ENCODE assay signal across 8 cellular contexts in the genomic region with DNA sequence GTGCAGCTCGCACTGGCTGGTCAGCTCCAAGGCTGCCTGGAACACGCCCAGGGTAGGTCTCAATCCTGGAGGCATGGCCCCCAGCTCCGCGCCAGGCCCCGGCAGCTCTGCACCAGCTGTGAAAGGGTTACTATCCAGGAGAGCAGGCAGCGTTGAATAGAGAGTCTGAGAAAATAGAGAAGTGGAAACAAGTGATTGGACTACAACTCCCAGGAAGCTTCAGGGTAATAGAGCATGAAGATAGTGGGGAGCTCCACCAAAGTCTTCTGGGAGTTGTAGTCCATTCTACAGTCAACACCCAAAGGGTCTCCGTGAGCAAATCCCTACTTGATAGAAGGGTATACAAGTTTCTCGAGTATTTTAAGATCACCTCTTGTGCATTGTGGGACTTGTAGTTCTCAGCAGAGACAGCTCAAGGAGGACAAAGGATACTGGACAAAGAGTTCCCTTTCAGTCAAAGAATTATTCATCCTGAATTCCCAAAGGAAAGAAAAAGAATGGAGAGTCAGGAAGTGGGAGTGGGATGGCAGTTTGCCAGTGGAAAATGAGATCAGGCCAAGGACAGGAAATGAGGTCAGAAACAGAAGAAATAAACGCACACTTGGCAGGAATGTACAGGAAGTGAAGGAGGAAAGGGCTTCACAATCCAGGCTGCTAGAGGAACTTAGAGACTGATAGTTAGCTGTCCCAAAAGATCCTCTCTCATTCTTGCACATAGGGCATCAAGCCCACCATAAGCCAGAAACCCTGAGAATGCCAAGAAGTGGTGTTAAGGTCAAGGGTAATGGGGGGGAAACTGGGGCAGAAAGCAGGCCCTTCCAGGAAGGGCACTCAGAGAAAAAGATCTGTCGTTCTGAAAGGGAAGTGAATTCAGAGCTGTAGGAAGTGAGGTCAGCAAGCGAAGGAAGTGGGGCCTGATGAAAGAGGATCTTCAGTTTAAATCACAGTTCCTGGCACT.
DNase-seq lines count a peak whose midpoint lies in the region; ATAC-seq and TF ChIP-seq lines count a peak whose summit lies in the region.

No MANE protein-coding gene starts in this region.

- TF ChIP-seq EP300 in Ishikawa (IDR thresholded peaks at IDR 0.05; ENCODE audit: borderline replicate concordance): no peak

- H3K36me3 ChIP-seq in RWPE2 (ENCODE audit: low read depth): no peaks in the 10 kb centered on the region

- TF ChIP-seq RAD21 in Ishikawa (IDR thresholded peaks at IDR 0.05; ENCODE audit: low read depth): no peak

- H3K4me1 ChIP-seq in RWPE2 (ENCODE audit: insufficient read depth, poor library complexity, severe bottlenecking): peaks cover 13% of the 10 kb centered on the region

- no peaks in the 10 kb centered on the region for H3K27me3 ChIP-seq in RWPE2 (ENCODE audit: insufficient read depth, poor library complexity, severe bottlenecking)

- H3K9me3 ChIP-seq in RWPE2 (ENCODE audit: severe bottlenecking): no peaks in the 10 kb centered on the region

- DNase-seq in D341Med (ENCODE audit: low spot score) (peak; percentile 62), RWPE2 (ENCODE audit: low spot score) (no peak), cerebellar cortex (ENCODE audit: low spot score) (peak; percentile 84), left kidney (ENCODE audit: low read depth, low spot score) (peak; percentile 81), stromal cell of bone marrow (ENCODE audit: low read depth) (peak; percentile 86)

- H3K4me3 ChIP-seq in RWPE2 (ENCODE audit: severe bottlenecking): no peak overlapping the region

- H3K27ac ChIP-seq in RWPE2 (ENCODE audit: poor library complexity, severe bottlenecking): peak overlapping the region; percentile 75

- peak; percentile 52 for ATAC-seq in RWPE2 (ENCODE audit: low read depth)
- ATAC-seq in HG03432 (IDR thresholded peaks at IDR 0.05; ENCODE audit: unreplicated experiment): no peak
- no peak for ATAC-seq in GM21529 (IDR thresholded peaks at IDR 0.05; ENCODE audit: unreplicated experiment)

- TF ChIP-seq CTCF in RWPE2 (IDR thresholded peaks at IDR 0.05; ENCODE audit: poor library complexity, severe bottlenecking): no peak

TF ChIP-seq in Ishikawa, 13 proteins besides CTCF, POLR2A, EP300 and RAD21:
- TF ChIP-seq TCF12 (IDR thresholded peaks at IDR 0.05; ENCODE audit: low read depth) (no peak), USF1 (IDR thresholded peaks at IDR 0.05) (no peak), NFIC (IDR thresholded peaks at IDR 0.05) (peak; percentile 57; the same call in 1 of the 2 replicates), TEAD4 (IDR thresholded peaks at IDR 0.05) (no peak), CREB1 (IDR thresholded peaks at IDR 0.05; ENCODE audit: low read depth) (peak; percentile 72; the same call in 1 of the 2 replicates), EGR1 (IDR thresholded peaks at IDR 0.05) (no peak), CEBPB (IDR thresholded peaks at IDR 0.05) (no peak), ZBTB7A (IDR thresholded peaks at IDR 0.05; ENCODE audit: low read depth) (no peak)
- TF ChIP-seq, protein P1, sequence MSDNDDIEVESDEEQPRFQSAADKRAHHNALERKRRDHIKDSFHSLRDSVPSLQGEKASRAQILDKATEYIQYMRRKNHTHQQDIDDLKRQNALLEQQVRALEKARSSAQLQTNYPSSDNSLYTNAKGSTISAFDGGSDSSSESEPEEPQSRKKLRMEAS (IDR thresholded peaks at IDR 0.05): no peak
- TF ChIP-seq, protein P2, sequence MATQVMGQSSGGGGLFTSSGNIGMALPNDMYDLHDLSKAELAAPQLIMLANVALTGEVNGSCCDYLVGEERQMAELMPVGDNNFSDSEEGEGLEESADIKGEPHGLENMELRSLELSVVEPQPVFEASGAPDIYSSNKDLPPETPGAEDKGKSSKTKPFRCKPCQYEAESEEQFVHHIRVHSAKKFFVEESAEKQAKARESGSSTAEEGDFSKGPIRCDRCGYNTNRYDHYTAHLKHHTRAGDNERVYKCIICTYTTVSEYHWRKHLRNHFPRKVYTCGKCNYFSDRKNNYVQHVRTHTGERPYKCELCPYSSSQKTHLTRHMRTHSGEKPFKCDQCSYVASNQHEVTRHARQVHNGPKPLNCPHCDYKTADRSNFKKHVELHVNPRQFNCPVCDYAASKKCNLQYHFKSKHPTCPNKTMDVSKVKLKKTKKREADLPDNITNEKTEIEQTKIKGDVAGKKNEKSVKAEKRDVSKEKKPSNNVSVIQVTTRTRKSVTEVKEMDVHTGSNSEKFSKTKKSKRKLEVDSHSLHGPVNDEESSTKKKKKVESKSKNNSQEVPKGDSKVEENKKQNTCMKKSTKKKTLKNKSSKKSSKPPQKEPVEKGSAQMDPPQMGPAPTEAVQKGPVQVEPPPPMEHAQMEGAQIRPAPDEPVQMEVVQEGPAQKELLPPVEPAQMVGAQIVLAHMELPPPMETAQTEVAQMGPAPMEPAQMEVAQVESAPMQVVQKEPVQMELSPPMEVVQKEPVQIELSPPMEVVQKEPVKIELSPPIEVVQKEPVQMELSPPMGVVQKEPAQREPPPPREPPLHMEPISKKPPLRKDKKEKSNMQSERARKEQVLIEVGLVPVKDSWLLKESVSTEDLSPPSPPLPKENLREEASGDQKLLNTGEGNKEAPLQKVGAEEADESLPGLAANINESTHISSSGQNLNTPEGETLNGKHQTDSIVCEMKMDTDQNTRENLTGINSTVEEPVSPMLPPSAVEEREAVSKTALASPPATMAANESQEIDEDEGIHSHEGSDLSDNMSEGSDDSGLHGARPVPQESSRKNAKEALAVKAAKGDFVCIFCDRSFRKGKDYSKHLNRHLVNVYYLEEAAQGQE (IDR thresholded peaks at IDR 0.05; ENCODE audit: low read depth): no peak
